8 cellular contexts compared by ENCODE assay signal in the genomic region with DNA sequence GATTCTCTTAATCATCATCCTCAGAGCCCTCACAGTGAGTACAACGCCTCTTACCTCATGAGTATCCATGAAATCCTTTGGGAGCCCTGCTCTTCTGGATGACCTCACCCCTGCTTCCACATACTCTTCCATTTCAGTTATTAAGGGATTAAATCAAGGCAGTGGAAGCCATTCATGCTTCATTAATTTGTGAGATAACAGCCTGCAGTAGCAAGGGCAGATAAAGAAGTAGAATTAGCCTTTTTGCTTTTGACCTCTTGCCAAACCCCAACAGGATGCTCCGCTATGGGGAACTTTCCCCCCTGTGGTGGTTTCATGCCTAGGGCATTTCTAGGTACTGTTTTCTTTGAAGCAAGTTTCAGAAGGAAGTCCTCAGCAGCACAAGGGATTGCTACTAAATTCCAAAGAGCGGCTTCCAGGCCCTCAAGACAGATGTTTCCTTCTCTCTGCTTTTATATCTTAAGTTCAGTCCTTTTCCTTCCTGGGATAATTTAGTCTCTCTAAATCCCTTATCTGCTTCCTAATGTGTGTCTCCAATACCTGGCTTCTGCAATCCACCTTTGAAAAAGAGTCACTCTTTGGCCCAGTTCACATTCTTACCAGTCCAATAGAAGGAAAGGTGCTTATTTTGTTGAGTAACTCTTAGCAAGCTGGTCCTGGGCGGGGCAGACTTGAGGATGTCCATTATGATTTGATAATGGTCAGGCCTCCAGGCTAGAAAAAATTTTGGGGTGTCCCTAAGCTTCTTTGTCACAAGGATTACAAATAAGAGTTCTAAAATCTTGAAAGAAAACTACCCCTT.
DNase-seq lines count a peak whose midpoint lies in the region; ATAC-seq lines count a peak whose summit lies in the region.
"Had no signal": no experiment of that assay in that cellular context is flagged by ENCODE, and none has a peak within 500 bp of the region (broad histone marks: within the 10 kb centered on the region; RNA-seq: fewer than 3 reads in every experiment).

No MANE protein-coding gene starts in this region.

- DNase-seq in SKM-1 (lab: John Stamatoyannopoulos, UW; ENCODE audit: unreplicated experiment) (peak; percentile 57), Right ventricle myocardium superior (no peak), NCI-H446 treated with DMSO at 0.1 percent for 48 hours (lab: John Stamatoyannopoulos, UW) (no peak)
- peak; percentile 9 to 30 for DNase-seq in stimulated activated naive CD8-positive, alpha-beta T cell treated with anti-CD3 and anti-CD28 coated beads, Interleukin-15, amount 100 ng/mL, for 72 hours
- no peak for DNase-seq in activated naive CD4-positive, alpha-beta T cell treated with Interleukin-2 at 50 U/mL for 16 hours
- DNase-seq: right cardiac atrium had no signal

- H3K27ac Mint-ChIP-seq in stimulated activated naive CD8-positive, alpha-beta T cell treated with anti-CD3 and anti-CD28 coated beads, Interleukin-15, amount 100 ng/mL, for 72 hours: no peak overlapping the region

- peaks cover 13 to 16% of the 10 kb centered on the region in 2 donors for H3K9me3 Mint-ChIP-seq in stimulated activated naive CD8-positive, alpha-beta T cell treated with anti-CD3 and anti-CD28 coated beads, Interleukin-15, amount 100 ng/mL, for 72 hours

- intact Hi-C loops in Right ventricle myocardium superior (cut with DNase I): no loop called here

- ATAC-seq in GM19438 (IDR thresholded peaks at IDR 0.05; ENCODE audit: low read depth, unreplicated experiment) (peak; percentile 91), HG03457 (IDR thresholded peaks at IDR 0.05; ENCODE audit: unreplicated experiment) (peak; percentile 84), Right ventricle myocardium superior (ENCODE audit: poor library complexity) (peak; percentile 69)
- ATAC-seq in stimulated activated naive CD8-positive, alpha-beta T cell treated with anti-CD3 and anti-CD28 coated beads, Interleukin-15, amount 100 ng/mL, for 72 hours: peak; percentile 85

- peaks cover 6% of the 10 kb centered on the region for H3K27me3 Mint-ChIP-seq in stimulated activated naive CD8-positive, alpha-beta T cell treated with anti-CD3 and anti-CD28 coated beads, Interleukin-15, amount 100 ng/mL, for 72 hours

- peaks cover 23% of the 10 kb centered on the region for H3K4me1 Mint-ChIP-seq in stimulated activated naive CD8-positive, alpha-beta T cell treated with anti-CD3 and anti-CD28 coated beads, Interleukin-15, amount 100 ng/mL, for 72 hours

- peak overlapping the region; percentile 23 to 47 for H3K4me3 Mint-ChIP-seq in stimulated activated naive CD8-positive, alpha-beta T cell treated with anti-CD3 and anti-CD28 coated beads, Interleukin-15, amount 100 ng/mL, for 72 hours

Comparison
In these comparisons a context has a peak if more than half of its experiments do, and no peak if none do; other contexts are left out.
1. DNase-seq: peak in SKM-1 (single experiment) and stimulated activated naive CD8-positive, alpha-beta T cell treated with anti-CD3 and anti-CD28 coated beads, Interleukin-15, amount 100 ng/mL, for 72 hours (2 of 2); none in Right ventricle myocardium superior (single experiment), NCI-H446 treated with DMSO at 0.1 percent for 48 hours (single experiment) and activated naive CD4-positive, alpha-beta T cell treated with Interleukin-2 at 50 U/mL for 16 hours (single experiment).
2. Peak in every context shown above with its lines, with median percentiles within 50 percentile points of each other: ATAC-seq.